8 cellular contexts compared by ENCODE assay signal in genomic region chr12:57740656-57741412, GRCh38. TPM values are rescaled to one million over a fixed set of nuclear protein-coding genes. Genes with fewer than 3 reads are reported as not detected.
A peak's percentile ranks its signal among the peaks of the same experiment; 100 is the strongest.
DNase-seq lines count a peak whose midpoint lies in the region; ATAC-seq and TF ChIP-seq lines count a peak whose summit lies in the region.

No MANE protein-coding gene starts in this region.

- no peaks in the 10 kb centered on the region for H3K27me3 ChIP-seq in CD4-positive, alpha-beta memory T cell (ENCODE audit: insufficient read depth, low read length)

- H3K9me3 ChIP-seq in CD4-positive, alpha-beta memory T cell (ENCODE audit: control insufficient read depth in 1 of 2, low read length in 2 of 2) = no peaks in the 10 kb centered on the region

- H3K27me3 Mint-ChIP-seq in CD4-positive, alpha-beta memory T cell = no peaks in the 10 kb centered on the region
- H3K27me3 Mint-ChIP-seq in naive thymus-derived CD8-positive, alpha-beta T cell = no peaks in the 10 kb centered on the region

- ATAC-seq in GM19463 (IDR thresholded peaks at IDR 0.05; ENCODE audit: unreplicated experiment) (peak; percentile 39), sciatic nerve (no peak)
- peak; percentile 60 to 74 for ATAC-seq in naive thymus-derived CD8-positive, alpha-beta T cell

- H3K4me1 Mint-ChIP-seq in CD4-positive, alpha-beta memory T cell = peaks cover 31 to 69% (median 51%) of the 10 kb centered on the region in 4 donors
- peaks cover 30 to 69% (median 59%) of the 10 kb centered on the region in 4 donors for H3K4me1 Mint-ChIP-seq in naive thymus-derived CD8-positive, alpha-beta T cell

- peak overlapping the region; percentile 88 to 99 (median 97) for H3K27ac Mint-ChIP-seq in CD4-positive, alpha-beta memory T cell
- peak overlapping the region; percentile 87 to 99 (median 96) for H3K27ac Mint-ChIP-seq in naive thymus-derived CD8-positive, alpha-beta T cell

- H3K4me1 ChIP-seq in CD4-positive, alpha-beta memory T cell (ENCODE audit: insufficient read depth, low read length) = peaks cover 67% of the 10 kb centered on the region

- in situ Hi-C loops in KBM-7 (cut with MboI; ENCODE audit: low pct_unique_long_range_greater_than_20kb, low sequenced_read_pairs) = no loop called here

- POLR2A ChIA-PET in CD4-positive, alpha-beta memory T cell (lab: Charles Lee; ENCODE audit: partially characterized antibody) = interaction anchor here (0.6 to 3.4 kb wide), 28 partner anchors 9 to 1094 kb away, joined by 3 to 34 read pairs (median 5); partner anchors contain the start of genes ARHGAP9, B4GALNT1, CDK4 and CYP27B1
- POLR2A ChIA-PET in naive thymus-derived CD8-positive, alpha-beta T cell (lab: Charles Lee) = interaction anchor here (0.7 to 2.9 kb wide), 15 partner anchors 9 to 1052 kb away, joined by 3 to 16 read pairs (median 5); partner anchors contain the start of genes B4GALNT1, CDK4, MARCHF9 and NACA
- POLR2A ChIA-PET in HEK293T (lab: Yijun Ruan, JAX) = interaction anchor here (0.7 to 1.3 kb wide), 4 partner anchors 9 to 31 kb away, joined by 3 to 7 read pairs (median 4); partner anchors contain the start of genes CDK4, EEF1AKMT3 and METTL1

- H3K9me3 Mint-ChIP-seq in CD4-positive, alpha-beta memory T cell = peaks cover 0 to 3% (median 0%) of the 10 kb centered on the region in 8 donors
- no peaks in the 10 kb centered on the region for H3K9me3 Mint-ChIP-seq in naive thymus-derived CD8-positive, alpha-beta T cell

- H3K27ac ChIP-seq in CD4-positive, alpha-beta memory T cell (ENCODE audit: low read depth, low read length) = peak overlapping the region; percentile 92

- CTCF ChIA-PET in CD4-positive, alpha-beta memory T cell (lab: Charles Lee; ENCODE audit: partially characterized antibody) = interaction anchor here (0.7 to 6.3 kb wide), 21 partner anchors 8 to 282 kb away, joined by 3 to 51 read pairs (median 5); partner anchors contain the start of genes B4GALNT1, CDK4, MARCHF9 and OS9
- CTCF ChIA-PET in HEK293T (lab: Yijun Ruan, JAX) = no interaction called here

- peak overlapping the region; percentile 87 to 98 (median 94) for H3K4me3 Mint-ChIP-seq in CD4-positive, alpha-beta memory T cell
- H3K4me3 Mint-ChIP-seq in naive thymus-derived CD8-positive, alpha-beta T cell = peak overlapping the region; percentile 82 to 96 (median 90)

- peak overlapping the region; percentile 7 to 96 for H3K4me3 ChIP-seq in CD4-positive, alpha-beta memory T cell (ENCODE audit: low read length in 2 of 2)

- peak; percentile 87 to 94 (median 89) for DNase-seq in CD4-positive, alpha-beta memory T cell
- peak; percentile 93 for DNase-seq in KBM-7
- peak; percentile 72 for DNase-seq in activated CD8-positive, alpha-beta memory T cell treated with anti-CD3 and anti-CD28 coated beads, Interleukin-2, amount 50 U/mL, for 4 hours
- peak; percentile 53 to 93 (median 86) for DNase-seq in naive thymus-derived CD8-positive, alpha-beta T cell
- no peak for DNase-seq in HEK293T (ENCODE audit: extremely low spot score)
- no peak for DNase-seq in sciatic nerve (ENCODE audit: low spot score)
- no peak for DNase-seq in NCI-H1694 treated with DMSO at 0.1 percent for 48 hours (lab: John Stamatoyannopoulos, UW)

- H3K36me3 ChIP-seq in CD4-positive, alpha-beta memory T cell (ENCODE audit: insufficient read depth, low read length) = peaks cover 10% of the 10 kb centered on the region

- intact Hi-C loops in CD4-positive, alpha-beta memory T cell (cut with micrococcal nuclease) = loop anchor here (1.0 to 5.0 kb wide), 5 partner anchors 14 to 279 kb away; partner anchors contain the start of genes ARHGAP9, DDIT3 and MARCHF9
- intact Hi-C loops in sciatic nerve (cut with DNase I) = no loop called here

- H3K36me3 Mint-ChIP-seq in CD4-positive, alpha-beta memory T cell = peaks cover 12 to 35% of the 10 kb centered on the region in 2 donors
- H3K36me3 Mint-ChIP-seq in naive thymus-derived CD8-positive, alpha-beta T cell = peaks cover 0 to 24% (median 3%) of the 10 kb centered on the region in 3 donors

TF ChIP-seq in HEK293T, 16 proteins besides CTCF, POLR2A, EP300 and RAD21:
- no peak for TF ChIP-seq NFRKB (IDR thresholded peaks at IDR 0.05)
- TF ChIP-seq, protein P1, sequence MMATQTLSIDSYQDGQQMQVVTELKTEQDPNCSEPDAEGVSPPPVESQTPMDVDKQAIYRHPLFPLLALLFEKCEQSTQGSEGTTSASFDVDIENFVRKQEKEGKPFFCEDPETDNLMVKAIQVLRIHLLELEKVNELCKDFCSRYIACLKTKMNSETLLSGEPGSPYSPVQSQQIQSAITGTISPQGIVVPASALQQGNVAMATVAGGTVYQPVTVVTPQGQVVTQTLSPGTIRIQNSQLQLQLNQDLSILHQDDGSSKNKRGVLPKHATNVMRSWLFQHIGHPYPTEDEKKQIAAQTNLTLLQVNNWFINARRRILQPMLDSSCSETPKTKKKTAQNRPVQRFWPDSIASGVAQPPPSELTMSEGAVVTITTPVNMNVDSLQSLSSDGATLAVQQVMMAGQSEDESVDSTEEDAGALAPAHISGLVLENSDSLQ (IDR thresholded peaks at IDR 0.05) = no peak
- TF ChIP-seq FOXM1 (IDR thresholded peaks at IDR 0.05; ENCODE audit: borderline replicate concordance) = no peak
- TF ChIP-seq LEF1 (IDR thresholded peaks at IDR 0.05; ENCODE audit: borderline replicate concordance) = no peak
- TF ChIP-seq FOXK2 (IDR thresholded peaks at IDR 0.05) = no peak
- no peak for TF ChIP-seq CTBP1 (IDR thresholded peaks at IDR 0.05; ENCODE audit: borderline replicate concordance)

RNA-seq across cellular contexts. Expression of gene AGAP2, which starts 2.3 kb away (rescaled TPM):
- 10 to 100 TPM; 63.2 to 66.7 TPM for total RNA-seq in CD4-positive, alpha-beta memory T cell
- polyA plus RNA-seq in CD4-positive, alpha-beta memory T cell = 1 to 10 TPM; 3.2 to 8.6 TPM
- 10 to 100 TPM; 54.4 to 58.8 TPM for total RNA-seq in naive thymus-derived CD8-positive, alpha-beta T cell
- polyA plus RNA-seq in naive thymus-derived CD8-positive, alpha-beta T cell = 1 to 10 TPM; 4.3 to 6.9 (median 5.6) TPM
- 4.0 TPM for total RNA-seq in sciatic nerve

RNA-seq across cellular contexts. Expression of gene TSPAN31, which starts 4.0 kb away (rescaled TPM):
- total RNA-seq in CD4-positive, alpha-beta memory T cell = 10 to 100 TPM; 27.5 to 30.6 TPM
- 10 to 100 TPM; 37.5 to 76.2 TPM for polyA plus RNA-seq in CD4-positive, alpha-beta memory T cell
- 10 to 100 TPM; 22.5 to 24.8 TPM for total RNA-seq in naive thymus-derived CD8-positive, alpha-beta T cell
- 10 to 100 TPM; 42.2 to 53.3 (median 47.3) TPM for polyA plus RNA-seq in naive thymus-derived CD8-positive, alpha-beta T cell
- 37.1 TPM for total RNA-seq in sciatic nerve

RNA-seq across cellular contexts. Expression of gene CDK4, which starts 11.3 kb away (rescaled TPM):
- 10 to 100 TPM; 44.4 to 48.3 TPM for total RNA-seq in CD4-positive, alpha-beta memory T cell
- polyA plus RNA-seq in CD4-positive, alpha-beta memory T cell = 10 to 100 TPM; 85.0 to 99.7 TPM
- total RNA-seq in naive thymus-derived CD8-positive, alpha-beta T cell = 10 to 100 TPM; 44.6 to 49.0 TPM
- polyA plus RNA-seq in naive thymus-derived CD8-positive, alpha-beta T cell = 100 to 1,000 TPM in 1 of 3 donors, 10 to 100 TPM in 2; 71.3 to 101 (median 80.5) TPM
- 54.0 TPM for total RNA-seq in sciatic nerve

RNA-seq across cellular contexts. Expression of gene MARCHF9, which starts 14.1 kb away (rescaled TPM):
- total RNA-seq in CD4-positive, alpha-beta memory T cell = 10 to 100 TPM; 58.0 to 62.8 TPM
- 1 to 10 TPM; 3.7 to 8.9 TPM for polyA plus RNA-seq in CD4-positive, alpha-beta memory T cell
- 10 to 100 TPM; 59.5 to 64.8 TPM for total RNA-seq in naive thymus-derived CD8-positive, alpha-beta T cell
- 1 to 10 TPM; 2.2 to 6.6 (median 4.5) TPM for polyA plus RNA-seq in naive thymus-derived CD8-positive, alpha-beta T cell
- 10.6 TPM for total RNA-seq in sciatic nerve

RNA-seq across cellular contexts. Expression of gene CYP27B1, which starts 26.0 kb away (rescaled TPM):
- total RNA-seq in CD4-positive, alpha-beta memory T cell = 1 to 10 TPM in 1 of 2 experiments, under 1 TPM in 1; 0.64 to 1.4 TPM
- under 1 TPM; 0.55 to 0.93 TPM for polyA plus RNA-seq in CD4-positive, alpha-beta memory T cell
- 1 to 10 TPM; 1.4 to 1.6 TPM for total RNA-seq in naive thymus-derived CD8-positive, alpha-beta T cell
- not detected for polyA plus RNA-seq in naive thymus-derived CD8-positive, alpha-beta T cell
- total RNA-seq in sciatic nerve = 0.98 TPM

Comparison
In these comparisons a context has a peak if more than half of its experiments do, and no peak if none do; other contexts are left out.
1. DNase-seq: peak in CD4-positive, alpha-beta memory T cell (5 of 5), KBM-7 (single experiment), activated CD8-positive, alpha-beta memory T cell treated with anti-CD3 and anti-CD28 coated beads, Interleukin-2, amount 50 U/mL, for 4 hours (single experiment) and naive thymus-derived CD8-positive, alpha-beta T cell (10 of 10); none in HEK293T (single experiment), sciatic nerve (single experiment) and NCI-H1694 treated with DMSO at 0.1 percent for 48 hours (single experiment).
2. RNA of gene AGAP2, which starts 2.3 kb away (total RNA-seq): 63.2 to 66.7 TPM in CD4-positive, alpha-beta memory T cell and 54.4 to 58.8 TPM in naive thymus-derived CD8-positive, alpha-beta T cell; 4.0 TPM in sciatic nerve (single experiment); every median in the first group is over 10 times any median in the second.